ENCODE assay signal across 1 cellular context in genomic region chr1:213714645-213715044, GRCh38.
TF ChIP-seq lines count a peak whose summit lies in the region.

No MANE protein-coding gene starts in this region.

TF ChIP-seq in WTC11, 78 proteins besides CTCF, POLR2A, EP300 and RAD21:
- TF ChIP-seq USF2 (CRISPR knock-in tag; IDR thresholded peaks at IDR 0.05) (no peak), STAT6 (CRISPR knock-in tag; conservative IDR thresholded peaks at IDR 0.05; ENCODE audit: low read depth) (no peak), ERG (CRISPR knock-in tag; IDR thresholded peaks at IDR 0.05) (no peak), ARID4B (CRISPR knock-in tag; IDR thresholded peaks at IDR 0.05; ENCODE audit: borderline replicate concordance) (no peak), ZNF263 (CRISPR knock-in tag; IDR thresholded peaks at IDR 0.05; ENCODE audit: low read depth) (no peak), SMAD4 (CRISPR knock-in tag; IDR thresholded peaks at IDR 0.05) (no peak), FOXP1 (CRISPR knock-in tag; IDR thresholded peaks at IDR 0.05; ENCODE audit: borderline replicate concordance) (no peak), ATF1 (CRISPR knock-in tag; IDR thresholded peaks at IDR 0.05) (no peak), AR (CRISPR knock-in tag; IDR thresholded peaks at IDR 0.05) (no peak), ZNF512 (CRISPR knock-in tag; IDR thresholded peaks at IDR 0.05; ENCODE audit: borderline replicate concordance) (no peak), IRF2 (CRISPR knock-in tag; IDR thresholded peaks at IDR 0.05; ENCODE audit: borderline replicate concordance, low read depth) (no peak), ATF2 (CRISPR knock-in tag; IDR thresholded peaks at IDR 0.05; ENCODE audit: borderline replicate concordance, low read depth) (no peak), ZNF219 (CRISPR knock-in tag; IDR thresholded peaks at IDR 0.05; ENCODE audit: borderline replicate concordance) (no peak), ZNF317 (CRISPR knock-in tag; IDR thresholded peaks at IDR 0.05; ENCODE audit: borderline replicate concordance, low read depth) (no peak)
